8 cellular contexts compared by ENCODE assay signal in the genomic region with DNA sequence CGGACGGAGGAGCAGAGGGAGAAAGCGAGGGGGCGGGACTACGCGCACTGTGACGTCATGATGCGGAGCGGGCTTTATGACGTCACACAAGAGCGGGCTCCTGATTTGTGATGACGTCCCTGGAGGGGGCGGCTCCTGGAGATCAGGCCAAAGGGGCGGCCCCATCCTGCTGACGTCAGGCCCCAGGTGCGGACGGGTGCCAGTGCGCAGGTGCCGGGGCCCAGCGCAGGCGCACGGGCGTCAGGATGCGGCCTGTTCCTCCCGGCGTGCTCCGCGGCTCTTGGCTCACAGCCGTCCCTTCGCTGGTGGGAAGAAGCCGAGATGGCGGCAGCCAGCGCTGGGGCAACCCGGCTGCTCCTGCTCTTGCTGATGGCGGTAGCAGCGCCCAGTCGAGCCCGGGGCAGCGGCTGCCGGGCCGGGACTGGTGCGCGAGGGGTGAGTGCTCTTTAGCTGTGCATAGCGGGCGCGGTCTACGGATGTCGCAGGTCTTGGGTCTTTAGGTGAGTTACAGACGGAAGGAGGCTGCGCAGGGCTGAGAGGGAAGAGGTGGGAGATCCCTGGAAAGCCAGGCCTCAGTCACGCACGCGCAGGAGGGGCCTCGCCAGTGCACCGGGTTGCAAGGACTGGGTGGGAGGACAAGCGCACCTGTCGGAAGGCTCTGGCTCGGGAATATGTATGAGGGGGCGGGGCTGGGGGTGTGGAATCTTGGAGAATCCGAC. TPM values are rescaled to one million over a fixed set of nuclear protein-coding genes. Genes with fewer than 3 reads are reported as not detected.
DNase-seq lines count a peak whose midpoint lies in the region; ATAC-seq and TF ChIP-seq lines count a peak whose summit lies in the region.

EMC10 (plus strand) TSS at position 284 of the 719 bp plus-strand sequence; CDS start at position 322, 38 bp downstream.
GARIN5A (minus strand) TSS at position 625 of the 719 bp plus-strand sequence; CDS start at position 165, 460 bp downstream.

- H3K4me3 ChIP-seq in A673 (ENCODE audit: low read depth, low read length, poor library complexity, severe bottlenecking) (peak within 1 kb of the TSS; percentile 89), choroid plexus epithelial cell (ENCODE audit: low read depth, low read length) (peak within 1 kb of the TSS; percentile 96)

- no peaks in the 10 kb centered on the region for H3K27me3 Mint-ChIP-seq in activated CD4-positive, alpha-beta T cell treated with anti-CD3 and anti-CD28 coated beads for 36 hours

- no peaks in the 10 kb centered on the region for H3K4me1 ChIP-seq in A673 (ENCODE audit: insufficient read depth, low read length, poor library complexity, severe bottlenecking)

- CTCF ChIA-PET in A673 (lab: Charles Lee): no interaction called here
- CTCF ChIA-PET in activated CD4-positive, alpha-beta T cell treated with anti-CD3 and anti-CD28 coated beads for 36 hours (lab: Charles Lee): no interaction called here

- BruUV-seq in A673 (replicated peaks; lab: Mats Ljungman, UMichigan): TSS peak; percentile 79

- H3K36me3 Mint-ChIP-seq in activated CD4-positive, alpha-beta T cell treated with anti-CD3 and anti-CD28 coated beads for 36 hours (ENCODE audit: low read depth): peaks cover 20% of the 10 kb centered on the region

- peaks cover 32% of the 10 kb centered on the region for H3K36me3 ChIP-seq in A673 (ENCODE audit: insufficient read depth, low read length, poor library complexity, severe bottlenecking)

- H3K27ac Mint-ChIP-seq in activated CD4-positive, alpha-beta T cell treated with anti-CD3 and anti-CD28 coated beads for 36 hours: peak within 1 kb of the TSS; percentile 84

- peak within 1 kb of the TSS; percentile 89 for H3K27ac ChIP-seq in A673 (ENCODE audit: low read depth, low read length, poor library complexity, severe bottlenecking)

- H3K27me3 ChIP-seq in A673 (replicated peaks; ENCODE audit: insufficient read depth, low read depth, low read length, poor library complexity): no peaks in the 10 kb centered on the region

- peaks cover 18% of the 10 kb centered on the region for H3K4me1 Mint-ChIP-seq in activated CD4-positive, alpha-beta T cell treated with anti-CD3 and anti-CD28 coated beads for 36 hours

- intact Hi-C loops in A673 (cut with micrococcal nuclease; ENCODE audit: unreplicated experiment) (no loop called here), left colon (cut with DNase I, micrococcal nuclease) (no loop called here)
- intact Hi-C loops in activated CD4-positive, alpha-beta T cell treated with anti-CD3 and anti-CD28 coated beads for 36 hours (cut with DNase I, micrococcal nuclease): loop anchor here (1.0 kb wide), 9 partner anchors 35 to 328 kb away; partner anchors contain the start of genes JOSD2 (in 2 of the 2), NR1H2 (in 1 of the 2) and POLD1 (in 1 of the 2)

- peak; percentile 82 for ATAC-seq in GM18867 (IDR thresholded peaks at IDR 0.05; ENCODE audit: unreplicated experiment)
- ATAC-seq in HG03108 (IDR thresholded peaks at IDR 0.05; ENCODE audit: unreplicated experiment): peak; percentile 78
- ATAC-seq in activated CD4-positive, alpha-beta T cell treated with anti-CD3 and anti-CD28 coated beads for 36 hours: peak; percentile 98
- ATAC-seq in left colon: peak; percentile 95

- H3K9me3 Mint-ChIP-seq in activated CD4-positive, alpha-beta T cell treated with anti-CD3 and anti-CD28 coated beads for 36 hours (ENCODE audit: low read depth): no peaks in the 10 kb centered on the region

- peak within 1 kb of the TSS; percentile 90 for H3K4me3 Mint-ChIP-seq in activated CD4-positive, alpha-beta T cell treated with anti-CD3 and anti-CD28 coated beads for 36 hours

- TF ChIP-seq CTCF in A673 (conservative IDR thresholded peaks at IDR 0.05; ENCODE audit: low read depth, low read length) (no peak), choroid plexus epithelial cell (conservative IDR thresholded peaks at IDR 0.05; ENCODE audit: low read depth, low read length) (no peak)

- DNase-seq in A673 (ENCODE audit: low spot score) (peak; percentile 95), NCI-H226 (peak; percentile 90), choroid plexus epithelial cell (ENCODE audit: low read depth) (peak; percentile 97), left colon (peak; percentile 92 to 94)
- DNase-seq in activated CD4-positive, alpha-beta T cell treated with anti-CD3 and anti-CD28 coated beads for 36 hours: peak; percentile 98
- peak; percentile 74 to 93 (median 87) for DNase-seq in stimulated activated CD4-positive, alpha-beta T cell treated with anti-CD3 and anti-CD28 coated beads, Interleukin-1b, Interleukin-23, amount 100 ng/mL, for 24 hours (ENCODE audit: low read depth in 4 of 4, low spot score in 1 of 4)

- no peaks in the 10 kb centered on the region for H3K9me3 ChIP-seq in A673 (ENCODE audit: low read depth, low read length, poor library complexity, severe bottlenecking)

- POLR2A ChIA-PET in A673 (lab: Charles Lee; ENCODE audit: low non-redundant PET): no interaction called here
- POLR2A ChIA-PET in activated CD4-positive, alpha-beta T cell treated with anti-CD3 and anti-CD28 coated beads for 36 hours (lab: Charles Lee): no interaction called here

RNA-seq across cellular contexts. Expression of gene EMC10, which starts in this region (rescaled TPM):
- total RNA-seq in A673 (2021) (99.2 and 108 TPM in 2 replicates), left colon (100 to 1,000 TPM; 125 to 132 TPM)
- total RNA-seq in activated CD4-positive, alpha-beta T cell treated with anti-CD3 and anti-CD28 coated beads for 36 hours: 10 to 100 TPM; 33.4 to 34.7 TPM

RNA-seq across cellular contexts. Expression of gene GARIN5A, which starts in this region (rescaled TPM):
- 0.59 and 0.84 TPM in 2 replicates for total RNA-seq in A673 (2021)
- total RNA-seq in activated CD4-positive, alpha-beta T cell treated with anti-CD3 and anti-CD28 coated beads for 36 hours: under 1 TPM; 0.48 to 0.58 TPM
- total RNA-seq in left colon: 1 to 10 TPM; 1.5 to 3.1 TPM

Comparison
In these comparisons a context has a peak if more than half of its experiments do, and no peak if none do; other contexts are left out.
1. Peak in every context shown above with its lines: DNase-seq, ATAC-seq, H3K4me3 ChIP-seq and H3K27ac ChIP-seq.
2. intact Hi-C loops: an anchor here in activated CD4-positive, alpha-beta T cell treated with anti-CD3 and anti-CD28 coated beads for 36 hours (1.0 kb wide); none called in A673 and left colon.